ENCODE assay signal across 22 cellular contexts in genomic region chr1:107704911-107705310, GRCh38.
DNase-seq lines count a peak whose midpoint lies in the region; ATAC-seq, FAIRE-seq and TF ChIP-seq lines count a peak whose summit lies in the region.
"Had no signal": no experiment of that assay in that cellular context is flagged by ENCODE, and none has a peak within 500 bp of the region (broad histone marks: within the 10 kb centered on the region; RNA-seq: fewer than 3 reads in every experiment).

No MANE protein-coding gene starts in this region.

- H3K4me3 Mint-ChIP-seq in astrocyte (ENCODE audit: unreplicated experiment): no peak overlapping the region
- no peak overlapping the region for H3K4me3 Mint-ChIP-seq in activated CD4-positive, alpha-beta T cell treated with anti-CD3 and anti-CD28 coated beads for 36 hours
- H3K4me3 Mint-ChIP-seq: CD4-positive, alpha-beta memory T cell had no signal

- ATAC-seq in activated CD4-positive, alpha-beta T cell treated with anti-CD3 and anti-CD28 coated beads for 36 hours: no peak
- ATAC-seq: GM12878, HCT116, K562 had no signal

- H3K36me3 ChIP-seq in mammary epithelial cell (ENCODE audit: insufficient read depth, low read length) (no peaks in the 10 kb centered on the region), breast epithelium (no peaks in the 10 kb centered on the region), astrocyte (ENCODE audit: insufficient read depth, low read length) (no peaks in the 10 kb centered on the region), skeletal muscle satellite cell (ENCODE audit: insufficient read depth, low read length) (no peaks in the 10 kb centered on the region), suprapubic skin (no peaks in the 10 kb centered on the region)

- CTCF ChIA-PET in mammary epithelial cell (lab: Charles Lee; ENCODE audit: low non-redundant PET): no interaction called here
- CTCF ChIA-PET in activated CD4-positive, alpha-beta T cell treated with anti-CD3 and anti-CD28 coated beads for 36 hours (lab: Charles Lee): no interaction called here

- H3K4me2 ChIP-seq in mammary epithelial cell (ENCODE audit: insufficient read depth, low read depth, low read length) (peak overlapping the region; percentile 44), astrocyte (ENCODE audit: low read length) (peak overlapping the region; percentile 21), skeletal muscle satellite cell (ENCODE audit: low read length) (peak overlapping the region; percentile 22)
- H3K4me2 ChIP-seq: BLaER1 had no signal

- peak; percentile 62 for DNase-seq in mammary epithelial cell
- no peak for DNase-seq in breast epithelium (ENCODE audit: low spot score in 2 of 2)
- DNase-seq in astrocyte (ENCODE audit: low read depth): peak; percentile 65
- DNase-seq in fibroblast of the aortic adventitia (ENCODE audit: low read depth): peak; percentile 15
- DNase-seq in epidermal melanocyte (ENCODE audit: insufficient read length, low spot score): no peak
- no peak for DNase-seq in activated CD4-positive, alpha-beta T cell treated with anti-CD3 and anti-CD28 coated beads for 36 hours
- DNase-seq in suprapubic skin (ENCODE audit: low spot score in 2 of 2): no peak
- DNase-seq: Calu3; CD4-positive, alpha-beta memory T cell; GOT3; MV-4-11; NCI-H187 treated with DMSO at 0.1 percent for 48 hours; NCI-H446 treated with DMSO at 0.1 percent for 48 hours; NCI-H748 treated with DMSO at 0.1 percent for 48 hours; NK-92 treated with Interleukin-12 subunit alpha and Interleukin-12 subunit beta, amount 100 ng/mL, for 24 hours; SHP77 had no signal

- POLR2A ChIA-PET in activated CD4-positive, alpha-beta T cell treated with anti-CD3 and anti-CD28 coated beads for 36 hours (lab: Charles Lee): no interaction called here

- H2AFZ ChIP-seq in mammary epithelial cell (ENCODE audit: low read depth, low read length) (peak overlapping the region; percentile 60), astrocyte (ENCODE audit: low read depth, low read length) (no peak overlapping the region)

- TF ChIP-seq CTCF in mammary epithelial cell (conservative IDR thresholded peaks at IDR 0.05 in 1 of 2, IDR thresholded peaks at IDR 0.05 in 1 of 2; ENCODE audit: extremely low read depth in 1 of 2, insufficient read depth in 1 of 2, low read depth in 1 of 2, low read length in 2 of 2) (no peak), breast epithelium (IDR thresholded peaks at IDR 0.05) (no peak), astrocyte (IDR thresholded peaks at IDR 0.05; ENCODE audit: insufficient read depth, low read depth, low read length) (no peak), fibroblast of the aortic adventitia (IDR thresholded peaks at IDR 0.05; ENCODE audit: insufficient read depth, low read length) (no peak), suprapubic skin (IDR thresholded peaks at IDR 0.05) (no peak)

- BruUV-seq in mammary epithelial cell (replicated peaks; lab: Mats Ljungman, UMichigan): no TSS peak

- H3K4me1 Mint-ChIP-seq in astrocyte (ENCODE audit: low read depth, unreplicated experiment): peaks cover 7% of the 10 kb centered on the region
- no peaks in the 10 kb centered on the region for H3K4me1 Mint-ChIP-seq in activated CD4-positive, alpha-beta T cell treated with anti-CD3 and anti-CD28 coated beads for 36 hours
- H3K4me1 Mint-ChIP-seq: CD4-positive, alpha-beta memory T cell had no signal

- FAIRE-seq in astrocyte (lab: Jason Lieb, UNC): no peak
- FAIRE-seq: GM12878, K562 had no signal

- H3K9me3 ChIP-seq in mammary epithelial cell (replicated peaks; ENCODE audit: insufficient read depth, low read length): no peaks in the 10 kb centered on the region
- H3K9me3 ChIP-seq in breast epithelium: no peaks in the 10 kb centered on the region
- no peaks in the 10 kb centered on the region for H3K9me3 ChIP-seq in astrocyte (ENCODE audit: insufficient read depth, low read depth, low read length)
- H3K9me3 ChIP-seq in skeletal muscle satellite cell (replicated peaks; ENCODE audit: low read length): no peaks in the 10 kb centered on the region
- no peaks in the 10 kb centered on the region for H3K9me3 ChIP-seq in suprapubic skin
- H3K9me3 ChIP-seq: BLaER1 had no signal

- H4K20me1 ChIP-seq in mammary epithelial cell (ENCODE audit: insufficient read depth, low read length) (no peaks in the 10 kb centered on the region), astrocyte (ENCODE audit: insufficient read depth, low read length) (no peaks in the 10 kb centered on the region)
- H4K20me1 ChIP-seq: BLaER1 had no signal

- no peaks in the 10 kb centered on the region for H3K36me3 Mint-ChIP-seq in astrocyte (ENCODE audit: low read depth, unreplicated experiment)
- peaks cover 4% of the 10 kb centered on the region for H3K36me3 Mint-ChIP-seq in activated CD4-positive, alpha-beta T cell treated with anti-CD3 and anti-CD28 coated beads for 36 hours (ENCODE audit: low read depth)

- H3K27ac ChIP-seq in mammary epithelial cell (ENCODE audit: insufficient read depth, low read depth, low read length) (peak overlapping the region; percentile 48), breast epithelium (no peak overlapping the region), astrocyte (ENCODE audit: low read depth, low read length) (peak overlapping the region; percentile 5), suprapubic skin (no peak overlapping the region)
- H3K27ac ChIP-seq: BLaER1, SK-N-MC had no signal

- TF ChIP-seq POLR2A in breast epithelium (IDR thresholded peaks at IDR 0.05): no peak
- no peak for TF ChIP-seq POLR2A in suprapubic skin (IDR thresholded peaks at IDR 0.05)

- in situ Hi-C loops in mammary epithelial cell (cut with MboI; ENCODE audit: low sequenced_read_pairs in 2 of 2): no loop called here

- H3K79me2 ChIP-seq in mammary epithelial cell (ENCODE audit: insufficient read depth, low read length): no peaks in the 10 kb centered on the region
- no peaks in the 10 kb centered on the region for H3K79me2 ChIP-seq in astrocyte (ENCODE audit: insufficient read depth, low read length)

- 39% methylated on average over 2 of the region's 2 CpGs for WGBS in mammary epithelial cell (ENCODE audit: low coverage, missing lambda C conversion rate)
- WGBS in suprapubic skin: 71% methylated on average over 2 of the region's 2 CpGs

- no peaks in the 10 kb centered on the region for H3K9me3 Mint-ChIP-seq in astrocyte (ENCODE audit: unreplicated experiment)
- H3K9me3 Mint-ChIP-seq in activated CD4-positive, alpha-beta T cell treated with anti-CD3 and anti-CD28 coated beads for 36 hours (ENCODE audit: low read depth): no peaks in the 10 kb centered on the region
- H3K9me3 Mint-ChIP-seq: CD4-positive, alpha-beta memory T cell had no signal

- H3K27me3 ChIP-seq in mammary epithelial cell (ENCODE audit: insufficient read depth, low read length) (no peaks in the 10 kb centered on the region), breast epithelium (no peaks in the 10 kb centered on the region), astrocyte (ENCODE audit: insufficient read depth, low read length) (no peaks in the 10 kb centered on the region), skeletal muscle satellite cell (ENCODE audit: control insufficient read depth, insufficient read depth, low read length) (no peaks in the 10 kb centered on the region), suprapubic skin (no peaks in the 10 kb centered on the region)
- H3K27me3 ChIP-seq: BLaER1 had no signal

- H3K27me3 Mint-ChIP-seq in astrocyte (ENCODE audit: low read depth, unreplicated experiment): peaks cover 1% of the 10 kb centered on the region
- H3K27me3 Mint-ChIP-seq in activated CD4-positive, alpha-beta T cell treated with anti-CD3 and anti-CD28 coated beads for 36 hours: no peaks in the 10 kb centered on the region
- H3K27me3 Mint-ChIP-seq: CD4-positive, alpha-beta memory T cell had no signal

- intact Hi-C loops in mammary epithelial cell (cut with micrococcal nuclease): no loop called here
- intact Hi-C loops in breast epithelium (cut with DNase I; ENCODE audit: low total_unique reads): no loop called here
- intact Hi-C loops in activated CD4-positive, alpha-beta T cell treated with anti-CD3 and anti-CD28 coated beads for 36 hours (cut with DNase I, micrococcal nuclease): no loop called here

- H3K9ac ChIP-seq in mammary epithelial cell (ENCODE audit: insufficient read depth, low read length) (no peak overlapping the region), astrocyte (ENCODE audit: low read length) (peak overlapping the region; percentile 23), skeletal muscle satellite cell (ENCODE audit: low read depth, low read length) (no peak overlapping the region)
- H3K9ac ChIP-seq: BLaER1 had no signal

- no peak for TF ChIP-seq EP300 in suprapubic skin (IDR thresholded peaks at IDR 0.05)

- H3K4me3 ChIP-seq in mammary epithelial cell (replicated peaks in 1 of 3; ENCODE audit: insufficient read depth in 1 of 3, low read depth in 2 of 3, low read length in 3 of 3): no peak overlapping the region
- no peak overlapping the region for H3K4me3 ChIP-seq in breast epithelium
- no peak overlapping the region for H3K4me3 ChIP-seq in astrocyte (ENCODE audit: insufficient read depth, low read depth, low read length)
- no peak overlapping the region for H3K4me3 ChIP-seq in fibroblast of the aortic adventitia (ENCODE audit: low read depth, low read length)
- H3K4me3 ChIP-seq in skeletal muscle satellite cell (ENCODE audit: low read length): no peak overlapping the region
- no peak overlapping the region for H3K4me3 ChIP-seq in suprapubic skin
- H3K4me3 ChIP-seq: BLaER1, GM12878, K562, SK-N-MC had no signal

- dilution Hi-C loops in mammary epithelial cell (cut with HindIII; ENCODE audit: low sequenced_read_pairs): no loop called here

- H3K4me1 ChIP-seq in mammary epithelial cell (ENCODE audit: insufficient read depth, low read length) (peaks cover 18% of the 10 kb centered on the region), breast epithelium (no peaks in the 10 kb centered on the region), astrocyte (ENCODE audit: insufficient read depth, low read length) (no peaks in the 10 kb centered on the region), skeletal muscle satellite cell (ENCODE audit: control insufficient read depth, insufficient read depth, low read length) (peaks cover 14% of the 10 kb centered on the region), suprapubic skin (no peaks in the 10 kb centered on the region)

- H3K27ac Mint-ChIP-seq in astrocyte (ENCODE audit: unreplicated experiment): no peak overlapping the region
- H3K27ac Mint-ChIP-seq in activated CD4-positive, alpha-beta T cell treated with anti-CD3 and anti-CD28 coated beads for 36 hours: no peak overlapping the region
- H3K27ac Mint-ChIP-seq: CD4-positive, alpha-beta memory T cell had no signal

Comparison
In these comparisons a context has a peak if more than half of its experiments do, and no peak if none do; other contexts are left out.
1. DNase-seq: peak in mammary epithelial cell (single experiment), astrocyte (single experiment) and fibroblast of the aortic adventitia (single experiment); none in breast epithelium (0 of 2), epidermal melanocyte (single experiment), activated CD4-positive, alpha-beta T cell treated with anti-CD3 and anti-CD28 coated beads for 36 hours (single experiment) and suprapubic skin (0 of 2).
2. H3K27ac ChIP-seq: peak in mammary epithelial cell (single experiment) and astrocyte (single experiment); none in breast epithelium (0 of 2) and suprapubic skin (single experiment).
3. Peak in every context shown above with its lines, with median percentiles within 50 percentile points of each other: H3K4me2 ChIP-seq.